Comparison of ENCODE assay signal across 1 cellular context in the genomic region with DNA sequence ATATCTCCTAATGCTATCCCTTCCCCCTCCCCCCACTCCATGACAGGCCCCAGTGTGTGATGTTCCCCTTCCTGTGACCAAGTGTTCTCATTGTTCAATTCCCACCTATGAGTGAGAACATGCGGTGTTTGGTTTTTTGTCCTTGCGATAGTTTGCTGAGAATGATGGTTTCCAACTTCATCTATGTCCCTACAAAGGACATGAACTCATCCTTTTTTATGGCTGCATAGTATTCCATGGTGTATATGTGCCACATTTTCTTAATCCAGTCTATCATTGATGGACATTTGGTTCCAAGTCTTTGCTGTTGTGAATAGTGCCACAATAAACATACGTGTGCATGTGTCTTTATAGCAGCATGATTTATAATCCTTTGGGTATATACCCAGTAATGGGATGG.
TF ChIP-seq lines count a peak whose summit lies in the region.
"Not testable (repeated sequence)": the region's sequence is repeated elsewhere in the genome, so short reads cannot be mapped to it uniquely, and the experiment has no call there.

No MANE protein-coding gene starts in this region.

- not testable (repeated sequence) for TF ChIP-seq CTCF in HEK293 (tag by site-specific recombination; IDR thresholded peaks at IDR 0.05)

- POLR2A ChIA-PET in HEK293 (lab: Yijun Ruan, JAX), result not testable (repeated sequence)

- not testable (repeated sequence) for H3K27ac ChIP-seq in HEK293 (ENCODE audit: extremely low read depth, low read depth, low read length)

- CTCF ChIA-PET in HEK293 (lab: Yijun Ruan, JAX), result interaction anchor here (1.0 kb wide), 1 partner anchor 26 kb away, joined by 3 read pairs; no protein-coding TSS in a partner anchor

- H3K4me1 ChIP-seq in HEK293 (ENCODE audit: control insufficient read depth, insufficient read depth, low read length), result not testable (repeated sequence)

- not testable (repeated sequence) for H3K9me3 ChIP-seq in HEK293 (ENCODE audit: control insufficient read depth, insufficient read depth, low read depth, low read length)

- not testable (repeated sequence) for H3K4me3 ChIP-seq in HEK293 (ENCODE audit: low read depth, low read length)

- peaks cover 5 to 21% of the 10 kb centered on the region in 2 experiments for H3K36me3 ChIP-seq in HEK293 (ENCODE audit: control insufficient read depth in 2 of 2, insufficient read depth in 1 of 2, low read length in 2 of 2)

TF ChIP-seq in HEK293, 187 proteins besides CTCF, POLR2A, EP300 and RAD21:
- TF ChIP-seq, protein P1, sequence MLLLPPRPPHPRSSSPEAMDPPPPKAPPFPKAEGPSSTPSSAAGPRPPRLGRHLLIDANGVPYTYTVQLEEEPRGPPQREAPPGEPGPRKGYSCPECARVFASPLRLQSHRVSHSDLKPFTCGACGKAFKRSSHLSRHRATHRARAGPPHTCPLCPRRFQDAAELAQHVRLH (tag by site-specific recombination; IDR thresholded peaks at IDR 0.05), result 0 out of 2 replicates have a peak, but pooled peaks have one; percentile 51
- TF ChIP-seq ZNF146 (tag by site-specific recombination; IDR thresholded peaks at IDR 0.05), result peak; percentile 90
